Comparison of ENCODE assay signal across 1 cellular context in genomic region chr7:140501941-140502340, GRCh38.
TF ChIP-seq lines count a peak whose summit lies in the region.

No MANE protein-coding gene starts in this region.

TF ChIP-seq in H1, 55 proteins besides CTCF, POLR2A, EP300 and RAD21:
- no peak for TF ChIP-seq TBP (IDR thresholded peaks at IDR 0.05; ENCODE audit: low read depth, low read length)
